ENCODE assay signal across 1 cellular context in the genomic region with DNA sequence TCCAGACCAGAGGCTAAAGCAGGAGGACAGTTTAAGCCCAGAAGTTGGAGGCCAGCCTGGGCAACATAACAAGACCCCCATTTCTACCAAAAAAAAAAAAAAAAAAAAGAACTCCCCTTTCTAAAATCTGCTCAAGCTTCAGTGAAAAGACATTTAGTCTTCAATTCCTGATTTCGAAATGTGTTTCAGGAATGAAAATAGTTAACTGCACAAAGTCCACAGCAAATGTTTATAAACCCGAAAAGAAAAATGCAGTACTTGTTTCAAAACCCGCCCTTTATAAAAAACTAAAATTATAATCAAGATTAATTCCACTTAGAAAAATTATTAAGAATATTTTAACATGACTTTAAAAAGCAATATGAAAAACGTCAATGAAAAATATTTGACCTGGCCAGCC.
A peak's percentile ranks its signal among the peaks of the same experiment; 100 is the strongest.
TF ChIP-seq lines count a peak whose summit lies in the region.

No MANE protein-coding gene starts in this region.

TF ChIP-seq in HepG2, 621 proteins besides CTCF, POLR2A, EP300 and RAD21 (continues in another document):
- TF ChIP-seq SAP130 (CRISPR knock-in tag; IDR thresholded peaks at IDR 0.05; ENCODE audit: low read depth): 0 out of 2 replicates have a peak, but pooled peaks have one; percentile 18
- TF ChIP-seq PTBP1 (IDR thresholded peaks at IDR 0.05; ENCODE audit: low read depth, low read length, poor library complexity, severe bottlenecking): no peak
- TF ChIP-seq ZNF326 (CRISPR knock-in tag; IDR thresholded peaks at IDR 0.05; ENCODE audit: borderline replicate concordance): no peak
- no peak for TF ChIP-seq ISL2 (CRISPR knock-in tag; IDR thresholded peaks at IDR 0.05)
- TF ChIP-seq, protein P1, sequence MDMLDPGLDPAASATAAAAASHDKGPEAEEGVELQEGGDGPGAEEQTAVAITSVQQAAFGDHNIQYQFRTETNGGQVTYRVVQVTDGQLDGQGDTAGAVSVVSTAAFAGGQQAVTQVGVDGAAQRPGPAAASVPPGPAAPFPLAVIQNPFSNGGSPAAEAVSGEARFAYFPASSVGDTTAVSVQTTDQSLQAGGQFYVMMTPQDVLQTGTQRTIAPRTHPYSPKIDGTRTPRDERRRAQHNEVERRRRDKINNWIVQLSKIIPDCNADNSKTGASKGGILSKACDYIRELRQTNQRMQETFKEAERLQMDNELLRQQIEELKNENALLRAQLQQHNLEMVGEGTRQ (IDR thresholded peaks at IDR 0.05; ENCODE audit: low read depth, low read length): no peak
- TF ChIP-seq, protein P1 (CRISPR knock-in tag; IDR thresholded peaks at IDR 0.05; ENCODE audit: borderline replicate concordance): no peak
- TF ChIP-seq PAX8 (CRISPR knock-in tag; IDR thresholded peaks at IDR 0.05; ENCODE audit: borderline replicate concordance): no peak
- TF ChIP-seq IRX3 (CRISPR knock-in tag; IDR thresholded peaks at IDR 0.05; ENCODE audit: borderline replicate concordance, low read depth): no peak
- TF ChIP-seq, protein P2, sequence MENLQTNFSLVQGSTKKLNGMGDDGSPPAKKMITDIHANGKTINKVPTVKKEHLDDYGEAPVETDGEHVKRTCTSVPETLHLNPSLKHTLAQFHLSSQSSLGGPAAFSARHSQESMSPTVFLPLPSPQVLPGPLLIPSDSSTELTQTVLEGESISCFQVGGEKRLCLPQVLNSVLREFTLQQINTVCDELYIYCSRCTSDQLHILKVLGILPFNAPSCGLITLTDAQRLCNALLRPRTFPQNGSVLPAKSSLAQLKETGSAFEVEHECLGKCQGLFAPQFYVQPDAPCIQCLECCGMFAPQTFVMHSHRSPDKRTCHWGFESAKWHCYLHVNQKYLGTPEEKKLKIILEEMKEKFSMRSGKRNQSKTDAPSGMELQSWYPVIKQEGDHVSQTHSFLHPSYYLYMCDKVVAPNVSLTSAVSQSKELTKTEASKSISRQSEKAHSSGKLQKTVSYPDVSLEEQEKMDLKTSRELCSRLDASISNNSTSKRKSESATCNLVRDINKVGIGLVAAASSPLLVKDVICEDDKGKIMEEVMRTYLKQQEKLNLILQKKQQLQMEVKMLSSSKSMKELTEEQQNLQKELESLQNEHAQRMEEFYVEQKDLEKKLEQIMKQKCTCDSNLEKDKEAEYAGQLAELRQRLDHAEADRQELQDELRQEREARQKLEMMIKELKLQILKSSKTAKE (CRISPR knock-in tag; IDR thresholded peaks at IDR 0.05; ENCODE audit: borderline replicate concordance): no peak
- no peak for TF ChIP-seq JUN (CRISPR knock-in tag; IDR thresholded peaks at IDR 0.05)
- no peak for TF ChIP-seq ONECUT2 (CRISPR knock-in tag; IDR thresholded peaks at IDR 0.05)
- TF ChIP-seq CSRNP1 (CRISPR knock-in tag; IDR thresholded peaks at IDR 0.05): no peak
- TF ChIP-seq SIN3B (IDR thresholded peaks at IDR 0.05; ENCODE audit: low read length): no peak
- TF ChIP-seq ZNF761 (CRISPR knock-in tag; conservative IDR thresholded peaks at IDR 0.05): no peak
- peak; percentile 91 for TF ChIP-seq ZNF652 (CRISPR knock-in tag; IDR thresholded peaks at IDR 0.05; ENCODE audit: borderline replicate concordance, low read depth)
- TF ChIP-seq ZIK1 (CRISPR knock-in tag; IDR thresholded peaks at IDR 0.05; ENCODE audit: borderline replicate concordance, low read depth): no peak
- TF ChIP-seq ZFYVE20 (CRISPR knock-in tag; IDR thresholded peaks at IDR 0.05; ENCODE audit: borderline replicate concordance, low read depth): no peak
- peak; percentile 32; the same call in 1 of the 2 replicates for TF ChIP-seq ZNF362 (CRISPR knock-in tag; IDR thresholded peaks at IDR 0.05; ENCODE audit: borderline replicate concordance)
- TF ChIP-seq ERF (CRISPR knock-in tag; IDR thresholded peaks at IDR 0.05): no peak
- no peak for TF ChIP-seq ZNF83 (CRISPR knock-in tag; IDR thresholded peaks at IDR 0.05; ENCODE audit: borderline replicate concordance)
- TF ChIP-seq ZBTB46 (CRISPR knock-in tag; IDR thresholded peaks at IDR 0.05; ENCODE audit: borderline replicate concordance): no peak
- no peak for TF ChIP-seq RFX1 (IDR thresholded peaks at IDR 0.05)
- no peak for TF ChIP-seq ZNF556 (CRISPR knock-in tag; IDR thresholded peaks at IDR 0.05; ENCODE audit: borderline replicate concordance)
- TF ChIP-seq ZEB1 (IDR thresholded peaks at IDR 0.05; ENCODE audit: insufficient replicate concordance, low read depth): no peak
- TF ChIP-seq CAMTA2 (CRISPR knock-in tag; IDR thresholded peaks at IDR 0.05; ENCODE audit: borderline replicate concordance): no peak
- peak; percentile 73 for TF ChIP-seq ZNF770 (CRISPR knock-in tag; IDR thresholded peaks at IDR 0.05)
- TF ChIP-seq NFIB (CRISPR knock-in tag; IDR thresholded peaks at IDR 0.05; ENCODE audit: borderline replicate concordance): no peak
- peak; percentile 47; the same call in 1 of the 2 replicates for TF ChIP-seq PAXIP1 (CRISPR knock-in tag; conservative IDR thresholded peaks at IDR 0.05)
- no peak for TF ChIP-seq SOX13 (IDR thresholded peaks at IDR 0.05)
- no peak for TF ChIP-seq SOX13 (CRISPR knock-in tag; conservative IDR thresholded peaks at IDR 0.05 in 1 of 2, IDR thresholded peaks at IDR 0.05 in 1 of 2)
- TF ChIP-seq ZBTB34 (CRISPR knock-in tag; IDR thresholded peaks at IDR 0.05): no peak
- TF ChIP-seq HNF4G (IDR thresholded peaks at IDR 0.05; ENCODE audit: borderline replicate concordance, low read depth, low read length): peak; percentile 31; the same call in 1 of the 2 replicates
- no peak for TF ChIP-seq HNF4G (CRISPR knock-in tag; IDR thresholded peaks at IDR 0.05; ENCODE audit: borderline replicate concordance, low read depth)
- no peak for TF ChIP-seq ZNF274 (CRISPR knock-in tag; IDR thresholded peaks at IDR 0.05)
